ENCODE assay signal across 37 cellular contexts in the genomic region with DNA sequence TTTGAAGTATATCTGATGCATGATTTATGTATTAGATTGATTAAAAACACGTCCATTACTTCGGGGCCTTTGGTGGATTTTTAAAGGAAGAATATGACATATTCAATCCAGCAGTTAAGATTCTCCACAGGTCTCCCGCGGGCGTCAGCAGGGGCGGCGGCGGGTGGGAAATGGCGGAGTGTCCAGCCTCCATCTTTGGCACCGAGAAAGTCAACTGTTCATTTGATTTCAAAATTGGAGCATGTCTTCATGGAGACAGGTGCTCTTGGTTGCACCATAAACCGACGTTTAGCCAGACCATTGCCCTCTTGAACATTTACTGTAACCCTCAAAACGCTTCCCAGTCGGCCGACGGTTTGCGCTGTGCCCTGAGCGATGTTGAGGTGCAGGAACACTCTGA. TPM values are rescaled to one million over a fixed set of nuclear protein-coding genes. Genes with fewer than 3 reads are reported as not detected.
"Had no signal": no experiment of that assay in that cellular context is flagged by ENCODE, and none has a peak within 500 bp of the region (broad histone marks: within the 10 kb centered on the region; RNA-seq: fewer than 3 reads in every experiment).

No MANE protein-coding gene starts in this region.

- H3K9me3 ChIP-seq: MG63 had no signal

- H3K36me3 ChIP-seq: MG63 had no signal

- DNase-seq: Karpas-422, Kasumi-1, KG1, MG63, MM.1S, MV-4-11, NCI-H1048, NCI-H1092, NCI-H1092 treated with DMSO at 0.1 percent for 48 hours, NCI-H1105, NCI-H1105 treated with DMSO at 0.1 percent for 48 hours, NCI-H1417, NCI-H1417 treated with DMSO at 0.1 percent for 48 hours, NCI-H1436, NCI-H1436 treated with DMSO at 0.1 percent for 48 hours, NCI-H146, NCI-H1694, NCI-H1694 treated with DMSO at 0.1 percent for 48 hours, NCI-H187, NCI-H187 treated with DMSO at 0.1 percent for 48 hours, NCI-H1930, NCI-H2029, NCI-H2029 treated with DMSO at 0.1 percent for 48 hours, NCI-H2081, NCI-H2081 treated with DMSO at 0.1 percent for 48 hours, NCI-H2107, NCI-H2171, NCI-H2171 treated with DMSO at 0.1 percent for 48 hours, NCI-H2227 treated with DMSO at 0.1 percent for 48 hours, NCI-H226, NCI-H345, NCI-H446, NCI-H446 treated with DMSO at 0.1 percent for 48 hours, NCI-H510A had no signal

- H3K4me3 ChIP-seq: MG63 had no signal

- H3K27me3 ChIP-seq: MG63 had no signal

- H3K27ac ChIP-seq: KMS-11 had no signal

RNA-seq across cellular contexts. Expression of a gene that starts 7.2 kb away (rescaled TPM):
- total RNA-seq: M059J, NCI-H460 had no signal
